ENCODE assay signal across 1 cellular context in genomic region chr18:79817607-79817998, GRCh38.
TF ChIP-seq lines count a peak whose summit lies in the region.

No MANE protein-coding gene starts in this region.

TF ChIP-seq in IMR-90, 13 proteins besides CTCF, POLR2A, EP300 and RAD21 (continued from another document):
- TF ChIP-seq MAFK (IDR thresholded peaks at IDR 0.05; ENCODE audit: low read depth, low read length) = no peak
- no peak for TF ChIP-seq ELK1 (IDR thresholded peaks at IDR 0.05; ENCODE audit: borderline replicate concordance, low read depth, low read length)
- no peak for TF ChIP-seq CEBPB (IDR thresholded peaks at IDR 0.05; ENCODE audit: low read depth, low read length)
- no peak for TF ChIP-seq RFX5 (IDR thresholded peaks at IDR 0.05; ENCODE audit: low read depth, low read length)
- no peak for TF ChIP-seq RCOR1 (IDR thresholded peaks at IDR 0.05; ENCODE audit: insufficient replicate concordance, low read length)
- no peak for TF ChIP-seq FOS (IDR thresholded peaks at IDR 0.05; ENCODE audit: low read depth, low read length)
- no peak for TF ChIP-seq SMC3 (IDR thresholded peaks at IDR 0.05; ENCODE audit: low read depth, low read length)
- no peak for TF ChIP-seq BHLHE40 (IDR thresholded peaks at IDR 0.05; ENCODE audit: low read depth, low read length)
- no peak for TF ChIP-seq MAZ (IDR thresholded peaks at IDR 0.05; ENCODE audit: borderline replicate concordance, low read depth, low read length)
